Comparison of ENCODE assay signal across 6 cellular contexts in the genomic region with DNA sequence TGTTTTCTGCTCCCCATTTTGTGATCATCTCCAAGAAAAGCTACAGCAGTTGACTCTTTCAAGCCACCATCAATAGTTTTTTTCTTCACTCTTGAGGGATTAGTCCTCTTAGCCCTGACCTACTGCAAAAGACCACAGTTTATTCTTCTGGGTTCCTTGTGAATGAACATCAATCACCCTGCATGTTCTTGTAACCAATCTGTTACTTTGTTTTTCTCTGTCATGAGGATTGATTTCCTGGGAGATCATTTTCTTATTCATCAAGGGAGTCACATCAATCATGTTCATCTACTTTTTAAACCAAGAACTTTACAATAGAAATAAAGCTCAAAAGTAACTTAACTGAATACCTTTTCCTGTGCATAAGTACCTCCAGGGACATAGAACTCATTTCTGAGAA. TPM values are rescaled to one million over a fixed set of nuclear protein-coding genes. Genes with fewer than 3 reads are reported as not detected.
"Had no signal": no experiment of that assay in that cellular context is flagged by ENCODE, and none has a peak within 500 bp of the region (broad histone marks: within the 10 kb centered on the region; RNA-seq: fewer than 3 reads in every experiment).

No MANE protein-coding gene starts in this region.

- H3K4me3 Mint-ChIP-seq: GM23338, HFFc6 had no signal

- DNase-seq: HFFc6, IMR-90 had no signal

- H2AFZ ChIP-seq: GM23338 had no signal

- H3K36me3 ChIP-seq: HAP-1 had no signal

- H3K9me3 Mint-ChIP-seq: GM23338, HFFc6 had no signal

- H3K27ac Mint-ChIP-seq: GM23338, HFFc6 had no signal

- H3K4me2 ChIP-seq: GM23338 had no signal

- H3K9me3 ChIP-seq: HAP-1 had no signal

- H3K4me1 ChIP-seq: HAP-1 had no signal

- H3K4me3 ChIP-seq: GM23338, HAP-1 had no signal

RNA-seq across cellular contexts. Expression of gene ILDR2, which starts 21.9 kb away (rescaled TPM):
- total RNA-seq: HFFc6 had no signal
- polyA plus RNA-seq: IMR-90 had no signal

RNA-seq across cellular contexts. Expression of gene MAEL, which starts 35.6 kb away (rescaled TPM):
- total RNA-seq: H1, HFFc6, HT-29, IMR-90 had no signal
- polyA plus RNA-seq: IMR-90 had no signal
